In genomic region chr14:64704743-64705405, GRCh38 we compare ENCODE assay signal across 8 cellular contexts. TPM values are rescaled to one million over a fixed set of nuclear protein-coding genes. Genes with fewer than 3 reads are reported as not detected.
DNase-seq lines count a peak whose midpoint lies in the region; ATAC-seq and TF ChIP-seq lines count a peak whose summit lies in the region.

No MANE protein-coding gene starts in this region.

- peaks cover 81 to 89% of the 10 kb centered on the region in 2 experiments for H3K4me1 ChIP-seq in neutrophil (ENCODE audit: control insufficient read depth in 1 of 2, insufficient read depth in 1 of 2, low read depth in 1 of 2, low read length in 1 of 2)

- H3K4me3 ChIP-seq in WERI-Rb-1 (ENCODE audit: low read depth, low read length) (peak overlapping the region; percentile 78), fibroblast of mammary gland (ENCODE audit: control insufficient read depth, low read depth, low read length) (peak overlapping the region; percentile 60), neutrophil (ENCODE audit: low read depth in 1 of 2, low read length in 1 of 2) (peak overlapping the region; percentile 79 to 97)

- H3K27ac ChIP-seq in WERI-Rb-1 (peak overlapping the region; percentile 60), neutrophil (peak overlapping the region; percentile 99)

- H3K36me3 ChIP-seq in WERI-Rb-1 = no peaks in the 10 kb centered on the region
- H3K36me3 ChIP-seq in neutrophil = peaks cover 15% of the 10 kb centered on the region

- no peaks in the 10 kb centered on the region for H3K9me3 ChIP-seq in WERI-Rb-1 (ENCODE audit: severe bottlenecking)
- no peaks in the 10 kb centered on the region for H3K9me3 ChIP-seq in neutrophil

- ATAC-seq in omental fat pad (ENCODE audit: low FRiP score) (no peak), GM19463 (IDR thresholded peaks at IDR 0.05; ENCODE audit: unreplicated experiment) (no peak), HG03135 (IDR thresholded peaks at IDR 0.05; ENCODE audit: unreplicated experiment) (no peak)

- H3K27me3 ChIP-seq in WERI-Rb-1 (ENCODE audit: insufficient read depth, low read depth, severe bottlenecking) (no peaks in the 10 kb centered on the region), neutrophil (peaks cover 8% of the 10 kb centered on the region)

- DNase-seq in activated gamma-delta T cell (lab: John Stamatoyannopoulos, UW) (peak; percentile 29), activated gamma-delta T cell treated with Interleukin-2 at 50 U/mL for 16 hours (no peak), WERI-Rb-1 (no peak), fibroblast of mammary gland (ENCODE audit: low read depth) (no peak), omental fat pad (ENCODE audit: low spot score) (no peak)

- no peak for TF ChIP-seq CTCF in WERI-Rb-1 (IDR thresholded peaks at IDR 0.05; ENCODE audit: low read depth, low read length)
- no peak for TF ChIP-seq CTCF in fibroblast of mammary gland (conservative IDR thresholded peaks at IDR 0.05; ENCODE audit: control insufficient read depth, insufficient read depth, low read depth, low read length)
- TF ChIP-seq CTCF in neutrophil (IDR thresholded peaks at IDR 0.05) = no peak
- TF ChIP-seq CTCF in omental fat pad (IDR thresholded peaks at IDR 0.05) = no peak

RNA-seq across cellular contexts. Expression of gene PLEKHG3, which starts 0.7 kb away (rescaled TPM):
- 10 to 100 TPM; 29.6 to 45.9 (median 37.5) TPM for total RNA-seq in omental fat pad
